ENCODE assay signal across 1 cellular context in the genomic region with DNA sequence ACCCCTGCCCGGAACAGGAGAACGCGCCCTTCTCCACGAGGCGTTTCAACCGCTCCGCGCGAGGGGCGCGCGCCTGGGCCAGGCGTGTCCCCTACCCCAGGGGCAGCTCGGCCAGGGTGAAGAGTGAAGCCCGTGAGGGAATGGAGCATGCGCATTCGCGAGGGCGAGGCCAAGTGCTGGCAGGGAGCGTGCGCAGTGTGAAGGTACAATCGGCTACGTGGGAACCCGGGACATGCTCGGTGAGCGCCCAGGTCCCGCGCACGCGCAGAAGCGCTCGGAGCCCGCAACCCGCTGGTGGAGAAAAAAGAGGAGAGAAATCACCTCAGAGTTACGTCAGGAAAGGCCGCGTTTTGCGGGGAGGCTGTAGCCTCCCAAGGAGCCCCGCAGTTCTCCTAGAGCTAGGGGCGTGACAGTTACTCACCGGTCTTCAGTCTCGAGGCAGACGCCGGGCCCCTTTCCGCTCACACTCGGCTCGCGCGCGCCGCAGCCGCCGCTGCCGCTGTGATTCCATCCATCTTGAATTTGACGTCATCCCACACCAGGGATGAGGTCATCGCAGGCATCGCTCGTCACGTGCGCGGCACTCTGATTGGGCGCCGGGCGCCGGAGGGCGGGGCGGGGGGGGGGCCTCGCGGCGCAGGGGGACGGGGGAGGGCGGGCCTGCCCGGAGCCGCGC.
A peak's percentile ranks its signal among the peaks of the same experiment; 100 is the strongest.
TF ChIP-seq lines count a peak whose summit lies in the region.

Gene ZBTB21 (minus strand): TSS at position 530 of the 676 bp plus-strand sequence. CDS start 16,265 bp downstream, outside the sequence.

TF ChIP-seq in GM23338, 12 proteins besides CTCF, POLR2A, EP300 and RAD21 (continued from another document):
- TF ChIP-seq POLR2AphosphoS5 (IDR thresholded peaks at IDR 0.05; ENCODE audit: low read depth) (peak; percentile 80), JUNB (IDR thresholded peaks at IDR 0.05; ENCODE audit: unreplicated experiment) (no peak)
- TF ChIP-seq, protein P1, sequence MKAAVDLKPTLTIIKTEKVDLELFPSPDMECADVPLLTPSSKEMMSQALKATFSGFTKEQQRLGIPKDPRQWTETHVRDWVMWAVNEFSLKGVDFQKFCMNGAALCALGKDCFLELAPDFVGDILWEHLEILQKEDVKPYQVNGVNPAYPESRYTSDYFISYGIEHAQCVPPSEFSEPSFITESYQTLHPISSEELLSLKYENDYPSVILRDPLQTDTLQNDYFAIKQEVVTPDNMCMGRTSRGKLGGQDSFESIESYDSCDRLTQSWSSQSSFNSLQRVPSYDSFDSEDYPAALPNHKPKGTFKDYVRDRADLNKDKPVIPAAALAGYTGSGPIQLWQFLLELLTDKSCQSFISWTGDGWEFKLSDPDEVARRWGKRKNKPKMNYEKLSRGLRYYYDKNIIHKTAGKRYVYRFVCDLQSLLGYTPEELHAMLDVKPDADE (IDR thresholded peaks at IDR 0.05): 0 out of 2 replicates have a peak, but pooled peaks have one; percentile 5
- TF ChIP-seq, protein P2, sequence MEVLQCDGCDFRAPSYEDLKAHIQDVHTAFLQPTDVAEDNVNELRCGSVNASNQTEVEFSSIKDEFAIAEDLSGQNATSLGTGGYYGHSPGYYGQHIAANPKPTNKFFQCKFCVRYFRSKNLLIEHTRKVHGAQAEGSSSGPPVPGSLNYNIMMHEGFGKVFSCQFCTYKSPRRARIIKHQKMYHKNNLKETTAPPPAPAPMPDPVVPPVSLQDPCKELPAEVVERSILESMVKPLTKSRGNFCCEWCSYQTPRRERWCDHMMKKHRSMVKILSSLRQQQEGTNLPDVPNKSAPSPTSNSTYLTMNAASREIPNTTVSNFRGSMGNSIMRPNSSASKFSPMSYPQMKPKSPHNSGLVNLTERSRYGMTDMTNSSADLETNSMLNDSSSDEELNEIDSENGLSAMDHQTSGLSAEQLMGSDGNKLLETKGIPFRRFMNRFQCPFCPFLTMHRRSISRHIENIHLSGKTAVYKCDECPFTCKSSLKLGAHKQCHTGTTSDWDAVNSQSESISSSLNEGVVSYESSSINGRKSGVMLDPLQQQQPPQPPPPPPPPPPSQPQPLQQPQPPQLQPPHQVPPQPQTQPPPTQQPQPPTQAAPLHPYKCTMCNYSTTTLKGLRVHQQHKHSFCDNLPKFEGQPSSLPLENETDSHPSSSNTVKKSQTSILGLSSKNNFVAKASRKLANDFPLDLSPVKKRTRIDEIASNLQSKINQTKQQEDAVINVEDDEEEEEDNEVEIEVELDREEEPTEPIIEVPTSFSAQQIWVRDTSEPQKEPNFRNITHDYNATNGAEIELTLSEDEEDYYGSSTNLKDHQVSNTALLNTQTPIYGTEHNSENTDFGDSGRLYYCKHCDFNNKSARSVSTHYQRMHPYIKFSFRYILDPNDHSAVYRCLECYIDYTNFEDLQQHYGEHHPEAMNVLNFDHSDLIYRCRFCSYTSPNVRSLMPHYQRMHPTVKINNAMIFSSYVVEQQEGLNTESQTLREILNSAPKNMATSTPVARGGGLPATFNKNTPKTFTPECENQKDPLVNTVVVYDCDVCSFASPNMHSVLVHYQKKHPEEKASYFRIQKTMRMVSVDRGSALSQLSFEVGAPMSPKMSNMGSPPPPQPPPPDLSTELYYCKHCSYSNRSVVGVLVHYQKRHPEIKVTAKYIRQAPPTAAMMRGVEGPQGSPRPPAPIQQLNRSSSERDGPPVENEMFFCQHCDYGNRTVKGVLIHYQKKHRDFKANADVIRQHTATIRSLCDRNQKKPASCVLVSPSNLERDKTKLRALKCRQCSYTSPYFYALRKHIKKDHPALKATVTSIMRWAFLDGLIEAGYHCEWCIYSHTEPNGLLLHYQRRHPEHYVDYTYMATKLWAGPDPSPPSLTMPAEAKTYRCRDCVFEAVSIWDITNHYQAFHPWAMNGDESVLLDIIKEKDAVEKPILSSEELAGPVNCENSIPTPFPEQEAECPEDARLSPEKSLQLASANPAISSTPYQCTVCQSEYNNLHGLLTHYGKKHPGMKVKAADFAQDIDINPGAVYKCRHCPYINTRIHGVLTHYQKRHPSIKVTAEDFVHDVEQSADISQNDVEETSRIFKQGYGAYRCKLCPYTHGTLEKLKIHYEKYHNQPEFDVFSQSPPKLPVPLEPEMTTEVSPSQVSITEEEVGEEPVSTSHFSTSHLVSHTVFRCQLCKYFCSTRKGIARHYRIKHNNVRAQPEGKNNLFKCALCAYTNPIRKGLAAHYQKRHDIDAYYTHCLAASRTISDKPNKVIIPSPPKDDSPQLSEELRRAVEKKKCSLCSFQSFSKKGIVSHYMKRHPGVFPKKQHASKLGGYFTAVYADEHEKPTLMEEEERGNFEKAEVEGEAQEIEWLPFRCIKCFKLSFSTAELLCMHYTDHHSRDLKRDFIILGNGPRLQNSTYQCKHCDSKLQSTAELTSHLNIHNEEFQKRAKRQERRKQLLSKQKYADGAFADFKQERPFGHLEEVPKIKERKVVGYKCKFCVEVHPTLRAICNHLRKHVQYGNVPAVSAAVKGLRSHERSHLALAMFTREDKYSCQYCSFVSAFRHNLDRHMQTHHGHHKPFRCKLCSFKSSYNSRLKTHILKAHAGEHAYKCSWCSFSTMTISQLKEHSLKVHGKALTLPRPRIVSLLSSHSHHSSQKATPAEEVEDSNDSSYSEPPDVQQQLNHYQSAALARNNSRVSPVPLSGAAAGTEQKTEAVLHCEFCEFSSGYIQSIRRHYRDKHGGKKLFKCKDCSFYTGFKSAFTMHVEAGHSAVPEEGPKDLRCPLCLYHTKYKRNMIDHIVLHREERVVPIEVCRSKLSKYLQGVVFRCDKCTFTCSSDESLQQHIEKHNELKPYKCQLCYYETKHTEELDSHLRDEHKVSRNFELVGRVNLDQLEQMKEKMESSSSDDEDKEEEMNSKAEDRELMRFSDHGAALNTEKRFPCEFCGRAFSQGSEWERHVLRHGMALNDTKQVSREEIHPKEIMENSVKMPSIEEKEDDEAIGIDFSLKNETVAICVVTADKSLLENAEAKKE (CRISPR knock-in tag; IDR thresholded peaks at IDR 0.05): no peak
